In the genomic region with DNA sequence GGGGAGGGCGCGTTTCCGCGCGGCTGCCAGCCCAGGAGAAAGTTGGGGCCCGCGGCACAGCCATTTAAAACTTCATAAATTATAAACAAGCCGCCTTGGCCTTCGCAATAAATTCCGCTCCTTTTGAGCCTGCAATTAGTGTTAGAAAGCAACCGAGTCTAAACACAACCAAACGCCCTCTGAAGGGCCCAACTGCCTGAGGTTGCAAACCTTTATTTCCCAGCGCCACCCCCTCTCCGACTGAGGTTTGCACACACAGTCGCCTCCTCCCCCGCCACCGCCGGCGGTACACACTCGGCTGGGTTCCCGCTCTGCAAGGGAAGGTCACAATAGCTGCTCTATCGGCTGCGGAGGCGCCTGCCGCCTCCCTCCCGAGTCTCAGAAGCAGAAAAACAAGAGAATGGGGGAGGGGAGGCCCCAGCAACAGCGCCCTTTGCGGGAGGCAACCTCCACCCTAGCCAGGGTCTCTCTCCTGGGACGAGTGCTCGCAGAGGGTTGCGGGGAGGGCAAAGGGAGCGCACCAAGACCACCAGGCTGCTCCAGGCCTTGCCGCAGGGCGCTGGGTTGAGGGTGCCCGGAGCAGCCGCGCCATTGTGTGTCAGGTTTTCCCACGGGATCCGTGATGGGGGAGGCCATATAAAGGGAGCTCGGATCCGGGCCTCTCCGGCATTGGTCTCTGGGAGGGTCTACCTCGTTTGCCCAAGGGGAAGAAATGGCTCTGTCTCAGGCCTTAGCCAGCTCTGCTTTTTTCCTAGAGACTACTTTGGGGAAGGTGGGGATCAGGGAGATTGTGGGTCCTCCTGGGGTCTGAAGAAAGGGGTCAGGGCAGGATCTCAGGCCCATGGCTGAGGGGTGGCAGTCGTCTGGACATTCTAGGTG, we compare ENCODE assay signal across 11 cellular contexts. TPM values are rescaled to one million over a fixed set of nuclear protein-coding genes. Genes with fewer than 3 reads are reported as not detected.
DNase-seq lines count a peak whose midpoint lies in the region; FAIRE-seq and TF ChIP-seq lines count a peak whose summit lies in the region.
"Had no signal": no experiment of that assay in that cellular context is flagged by ENCODE, and none has a peak within 500 bp of the region (broad histone marks: within the 10 kb centered on the region; RNA-seq: fewer than 3 reads in every experiment).

No MANE protein-coding gene starts in this region.

- CTCF ChIA-PET in activated naive CD4-positive, alpha-beta T cell treated with anti-CD3 and anti-CD28 coated beads, Interleukin-2, amount 10 ng/mL, durations not matched to agents 7 days and 5 days (lab: Charles Lee) = interaction anchor here (0.7 to 3.8 kb wide), 4 partner anchors 35 to 974 kb away, joined by 3 to 17 read pairs (median 4); no protein-coding TSS in a partner anchor

- no peak for FAIRE-seq in GM12892 (lab: Jason Lieb, UNC)
- FAIRE-seq: A549 had no signal

- H3K4me3 Mint-ChIP-seq in activated naive CD4-positive, alpha-beta T cell treated with anti-CD3 and anti-CD28 coated beads, Interleukin-2, amount 10 ng/mL, durations not matched to agents 7 days and 5 days = no peak overlapping the region

- TF ChIP-seq POLR2A in GM12892 (IDR thresholded peaks at IDR 0.05; ENCODE audit: low read depth, low read length) = no peak

- no peak overlapping the region for H3K9ac ChIP-seq in iPS-15b (ENCODE audit: low read depth, low read length)

- peaks cover 100% of the 10 kb centered on the region for H3K27me3 Mint-ChIP-seq in activated naive CD4-positive, alpha-beta T cell treated with anti-CD3 and anti-CD28 coated beads, Interleukin-2, amount 10 ng/mL, durations not matched to agents 7 days and 5 days

- H3K9me3 ChIP-seq in iPS-15b (ENCODE audit: control insufficient read depth, insufficient read depth, low read length) = no peaks in the 10 kb centered on the region
- H3K9me3 ChIP-seq: A549 had no signal

- H3K36me3 Mint-ChIP-seq in activated naive CD4-positive, alpha-beta T cell treated with anti-CD3 and anti-CD28 coated beads, Interleukin-2, amount 10 ng/mL, durations not matched to agents 7 days and 5 days = no peaks in the 10 kb centered on the region

- no peak overlapping the region for H3K27ac Mint-ChIP-seq in activated naive CD4-positive, alpha-beta T cell treated with anti-CD3 and anti-CD28 coated beads, Interleukin-2, amount 10 ng/mL, durations not matched to agents 7 days and 5 days

- H3K4me3 ChIP-seq in iPS-15b (ENCODE audit: low read depth, low read length) = peak overlapping the region; percentile 24
- H3K4me3 ChIP-seq: A549 had no signal

- H3K36me3 ChIP-seq in iPS-15b (ENCODE audit: control insufficient read depth, insufficient read depth, low read length) = no peaks in the 10 kb centered on the region

- peaks cover 5% of the 10 kb centered on the region for H3K4me1 Mint-ChIP-seq in activated naive CD4-positive, alpha-beta T cell treated with anti-CD3 and anti-CD28 coated beads, Interleukin-2, amount 10 ng/mL, durations not matched to agents 7 days and 5 days

- peaks cover 28% of the 10 kb centered on the region for H3K4me1 ChIP-seq in iPS-15b (ENCODE audit: control insufficient read depth, insufficient read depth, low read length)

- DNase-seq in NCI-H1105 (lab: John Stamatoyannopoulos, UW) (peak; percentile 90), NCI-H1105 treated with DMSO at 0.1 percent for 48 hours (lab: John Stamatoyannopoulos, UW) (no peak), RPMI8226 (peak; percentile 19), renal cortical epithelial cell (ENCODE audit: low read depth) (peak; percentile 76), RKO (ENCODE audit: low spot score) (no peak), GM12892 (ENCODE audit: insufficient read length) (no peak)
- DNase-seq in activated naive CD4-positive, alpha-beta T cell treated with anti-CD3 and anti-CD28 coated beads, Interleukin-2, amount 10 ng/mL, durations not matched to agents 7 days and 5 days = no peak
- DNase-seq: effector memory CD4-positive, alpha-beta T cell; mammary epithelial cell had no signal

- H3K9me3 Mint-ChIP-seq in activated naive CD4-positive, alpha-beta T cell treated with anti-CD3 and anti-CD28 coated beads, Interleukin-2, amount 10 ng/mL, durations not matched to agents 7 days and 5 days = no peaks in the 10 kb centered on the region

- H3K27me3 ChIP-seq in iPS-15b (ENCODE audit: control insufficient read depth, insufficient read depth, low read length) = peaks cover 99% of the 10 kb centered on the region

RNA-seq across cellular contexts. Expression of gene HOXD1, which starts 13.4 kb away (rescaled TPM):
- total RNA-seq in renal cortical epithelial cell = 4.2 and 15.7 TPM in 2 replicates
- not detected for polyA plus RNA-seq in GM12892 (2012; ENCODE audit: missing spikeins)
- total RNA-seq: mammary epithelial cell had no signal
- polyA plus RNA-seq: mammary epithelial cell had no signal

RNA-seq across cellular contexts. Expression of gene HOXD3, which starts 18.0 kb away (rescaled TPM):
- total RNA-seq in renal cortical epithelial cell = 2.3 and 26.9 TPM in 2 replicates
- polyA plus RNA-seq in GM12892 (2012; ENCODE audit: missing spikeins) = not detected
- total RNA-seq: mammary epithelial cell had no signal
- polyA plus RNA-seq: mammary epithelial cell had no signal

RNA-seq across cellular contexts. Expression of gene HOXD4, which starts 23.7 kb away (rescaled TPM):
- total RNA-seq in renal cortical epithelial cell = 6.6 and 23.2 TPM in 2 replicates
- polyA plus RNA-seq in GM12892 (2012; ENCODE audit: missing spikeins) = not detected
- total RNA-seq: mammary epithelial cell had no signal
- polyA plus RNA-seq: mammary epithelial cell had no signal

RNA-seq across cellular contexts. Expression of gene HOXD8, which starts 45.6 kb away (rescaled TPM):
- total RNA-seq in renal cortical epithelial cell = 13.4 and 41.9 TPM in 2 replicates
- not detected for polyA plus RNA-seq in GM12892 (2012; ENCODE audit: missing spikeins)
- polyA plus RNA-seq: mammary epithelial cell had no signal

RNA-seq across cellular contexts. Expression of gene HOXD9, which starts 52.6 kb away (rescaled TPM):
- 2.4 and 15.7 TPM in 2 replicates for total RNA-seq in renal cortical epithelial cell
- polyA plus RNA-seq in GM12892 (2012; ENCODE audit: missing spikeins) = not detected
- total RNA-seq: mammary epithelial cell had no signal
- polyA plus RNA-seq: mammary epithelial cell had no signal

Comparison
In these comparisons a context has a peak if more than half of its experiments do, and no peak if none do; other contexts are left out.
1. DNase-seq: peak in NCI-H1105 (single experiment), RPMI8226 (single experiment) and renal cortical epithelial cell (single experiment); none in NCI-H1105 treated with DMSO at 0.1 percent for 48 hours (single experiment), activated naive CD4-positive, alpha-beta T cell treated with anti-CD3 and anti-CD28 coated beads, Interleukin-2, amount 10 ng/mL, durations not matched to agents 7 days and 5 days (single experiment), RKO (single experiment) and GM12892 (single experiment).